8 cellular contexts compared by ENCODE assay signal in genomic region chr15:88246666-88247446, GRCh38. TPM values are rescaled to one million over a fixed set of nuclear protein-coding genes. Genes with fewer than 3 reads are reported as not detected.
A peak's percentile ranks its signal among the peaks of the same experiment; 100 is the strongest.
DNase-seq lines count a peak whose midpoint lies in the region; ATAC-seq and TF ChIP-seq lines count a peak whose summit lies in the region.

No MANE protein-coding gene starts in this region.

- no peak for TF ChIP-seq EP300 in esophagus muscularis mucosa (IDR thresholded peaks at IDR 0.05)

- TF ChIP-seq CTCF in GM20000 (IDR thresholded peaks at IDR 0.05; ENCODE audit: extremely low read depth, missing control alignments) (peak; percentile 98), OCI-LY1 (IDR thresholded peaks at IDR 0.05; ENCODE audit: low read length) (peak; percentile 83), esophagus muscularis mucosa (IDR thresholded peaks at IDR 0.05) (peak; percentile 91 to 99 (median 98))

- ATAC-seq in naive thymus-derived CD8-positive, alpha-beta T cell, result peak; percentile 81 to 91
- peak; percentile 85 to 90 for ATAC-seq in stimulated activated naive B cell treated with anti-CD40 and anti-IgM and Interleukin-4, amounts not matched to agents 10 μg/mL and 1 μg/mL and 100 μg/mL, for 72 hours (replicated peaks)

- WGBS in esophagus muscularis mucosa, result 28% methylated on average over 14 of the region's 27 CpGs

- no peaks in the 10 kb centered on the region for H3F3A ChIP-seq in OCI-LY1 (ENCODE audit: insufficient read depth, low read length)

- H3K9me2 ChIP-seq in OCI-LY1 (ENCODE audit: low read depth, low read length), result no peaks in the 10 kb centered on the region

- no peaks in the 10 kb centered on the region for H3K36me3 Mint-ChIP-seq in naive thymus-derived CD8-positive, alpha-beta T cell
- no peaks in the 10 kb centered on the region for H3K36me3 Mint-ChIP-seq in stimulated activated naive B cell treated with anti-CD40 and anti-IgM and Interleukin-4, amounts not matched to agents 10 μg/mL and 1 μg/mL and 100 μg/mL, for 72 hours

- H3K9me3 ChIP-seq in OCI-LY1 (ENCODE audit: low read length), result no peaks in the 10 kb centered on the region
- H3K9me3 ChIP-seq in esophagus muscularis mucosa, result no peaks in the 10 kb centered on the region

- no peaks in the 10 kb centered on the region for H4K20me1 ChIP-seq in OCI-LY1 (ENCODE audit: insufficient read depth, low read length)

- H3K9me3 Mint-ChIP-seq in naive thymus-derived CD8-positive, alpha-beta T cell, result no peaks in the 10 kb centered on the region
- H3K9me3 Mint-ChIP-seq in stimulated activated naive B cell treated with anti-CD40 and anti-IgM and Interleukin-4, amounts not matched to agents 10 μg/mL and 1 μg/mL and 100 μg/mL, for 72 hours, result no peaks in the 10 kb centered on the region

- peak overlapping the region in 1 of 10 donors; percentile 22 for H3K27ac Mint-ChIP-seq in naive thymus-derived CD8-positive, alpha-beta T cell
- no peak overlapping the region for H3K27ac Mint-ChIP-seq in stimulated activated naive B cell treated with anti-CD40 and anti-IgM and Interleukin-4, amounts not matched to agents 10 μg/mL and 1 μg/mL and 100 μg/mL, for 72 hours

- H2AFZ ChIP-seq in OCI-LY1 (ENCODE audit: low read length), result no peak overlapping the region

- peak overlapping the region in 3 of 10 donors; percentile 6 to 39 (median 29) for H3K4me3 Mint-ChIP-seq in naive thymus-derived CD8-positive, alpha-beta T cell
- no peak overlapping the region for H3K4me3 Mint-ChIP-seq in stimulated activated naive B cell treated with anti-CD40 and anti-IgM and Interleukin-4, amounts not matched to agents 10 μg/mL and 1 μg/mL and 100 μg/mL, for 72 hours

- H3K4me3 ChIP-seq in OCI-LY1 (ENCODE audit: low read depth, low read length, poor library complexity, severe bottlenecking) (no peak overlapping the region), esophagus muscularis mucosa (peak overlapping the region in 1 of 4 donors; percentile 40)

- intact Hi-C loops in esophagus muscularis mucosa (cut with DNase I), result loop anchor here (5.0 kb wide), 2 partner anchors 1330 to 1625 kb away; no protein-coding TSS in a partner anchor

- no peaks in the 10 kb centered on the region for H3K27me3 ChIP-seq in OCI-LY1 (ENCODE audit: insufficient read depth, low read length)
- peaks cover 0 to 42% (median 0%) of the 10 kb centered on the region in 4 donors for H3K27me3 ChIP-seq in esophagus muscularis mucosa

- H3K27ac ChIP-seq in OCI-LY1 (ENCODE audit: low read depth, low read length, poor library complexity, severe bottlenecking) (no peak overlapping the region), esophagus muscularis mucosa (replicated peaks in 1 of 4) (no peak overlapping the region)

- TF ChIP-seq POLR2A in esophagus muscularis mucosa (IDR thresholded peaks at IDR 0.05; ENCODE audit: low read depth), result no peak

- H3K79me2 ChIP-seq in OCI-LY1 (ENCODE audit: insufficient read depth, low read length), result no peaks in the 10 kb centered on the region

- peaks cover 2 to 11% (median 5%) of the 10 kb centered on the region in 4 donors for H3K4me1 Mint-ChIP-seq in naive thymus-derived CD8-positive, alpha-beta T cell
- H3K4me1 Mint-ChIP-seq in stimulated activated naive B cell treated with anti-CD40 and anti-IgM and Interleukin-4, amounts not matched to agents 10 μg/mL and 1 μg/mL and 100 μg/mL, for 72 hours, result peaks cover 6% of the 10 kb centered on the region in 2 donors

- POLR2A ChIA-PET in naive thymus-derived CD8-positive, alpha-beta T cell (lab: Charles Lee), result no interaction called here

- no peaks in the 10 kb centered on the region for H3K36me3 ChIP-seq in OCI-LY1 (ENCODE audit: insufficient read depth, low read length)
- no peaks in the 10 kb centered on the region for H3K36me3 ChIP-seq in esophagus muscularis mucosa

- H3K4me2 ChIP-seq in OCI-LY1 (ENCODE audit: low read length), result peak overlapping the region; percentile 26; the same call in 1 of the 2 replicates

- peaks cover 4% of the 10 kb centered on the region for H3K4me1 ChIP-seq in OCI-LY1 (ENCODE audit: insufficient read depth, low read length, severe bottlenecking)
- peaks cover 7 to 23% (median 11%) of the 10 kb centered on the region in 4 donors for H3K4me1 ChIP-seq in esophagus muscularis mucosa

- DNase-seq in COLO829 (ENCODE audit: low spot score) (peak; percentile 79), GM20000 (ENCODE audit: low spot score) (peak; percentile 83), HS-27A (ENCODE audit: low read depth) (peak; percentile 60), activated T-cell treated with anti-CD3 and anti-CD28 coated beads for 4 hours (peak; percentile 59), esophagus muscularis mucosa (ENCODE audit: extremely low spot score) (no peak)
- DNase-seq in naive thymus-derived CD8-positive, alpha-beta T cell, result peak; percentile 40 to 79 (median 68)
- peak; percentile 65 for DNase-seq in stimulated activated naive B cell treated with anti-CD40 and anti-IgM and Interleukin-4, amounts not matched to agents 10 μg/mL and 1 μg/mL and 100 μg/mL, for 72 hours

- H3K9ac ChIP-seq in OCI-LY1 (ENCODE audit: low read length), result no peak overlapping the region

- H3K27me3 Mint-ChIP-seq in naive thymus-derived CD8-positive, alpha-beta T cell, result peaks cover 3 to 36% (median 19%) of the 10 kb centered on the region in 5 donors
- H3K27me3 Mint-ChIP-seq in stimulated activated naive B cell treated with anti-CD40 and anti-IgM and Interleukin-4, amounts not matched to agents 10 μg/mL and 1 μg/mL and 100 μg/mL, for 72 hours, result peaks cover 29 to 35% of the 10 kb centered on the region in 2 donors

RNA-seq across cellular contexts. Expression of gene NTRK3, which starts 9.7 kb away (rescaled TPM):
- 1 to 10 TPM; 1.7 to 6.3 (median 3.0) TPM for total RNA-seq in esophagus muscularis mucosa
- total RNA-seq in naive thymus-derived CD8-positive, alpha-beta T cell, result not detected
- polyA plus RNA-seq in naive thymus-derived CD8-positive, alpha-beta T cell, result not detected
